1 cellular context compared by ENCODE assay signal in the genomic region with DNA sequence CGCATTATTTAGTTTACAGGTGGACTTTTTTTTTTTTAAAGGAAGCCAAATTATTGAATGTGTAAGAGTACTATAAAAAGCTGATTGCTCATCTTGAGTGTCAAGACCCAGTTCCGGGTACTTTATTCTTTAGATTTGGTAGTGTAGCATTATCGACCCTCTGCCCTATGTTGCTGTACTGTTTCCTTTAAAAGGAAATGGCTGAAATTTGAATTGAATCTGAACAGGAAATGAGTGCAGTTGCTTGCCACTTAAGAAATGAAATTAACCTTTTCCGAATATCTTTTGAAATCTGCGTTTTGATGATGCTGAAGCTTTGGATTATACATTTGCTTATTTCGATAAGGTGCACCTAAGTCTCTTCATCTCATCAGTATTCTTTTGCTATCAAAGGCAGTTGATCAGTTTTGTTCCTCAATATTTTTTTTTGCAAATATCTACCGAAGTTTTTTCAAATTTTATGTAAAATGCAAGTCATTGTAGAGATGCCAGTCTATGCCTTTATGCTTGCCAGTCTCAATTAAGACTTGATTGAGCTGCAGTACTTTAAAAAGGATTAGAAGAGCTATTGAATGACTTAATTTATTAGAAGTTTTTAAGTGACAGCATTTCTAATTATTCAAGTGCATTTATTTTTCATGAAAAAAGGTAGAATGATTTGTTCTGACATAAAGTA.
TF ChIP-seq lines count a peak whose summit lies in the region.

No MANE protein-coding gene starts in this region.

TF ChIP-seq in H1, 55 proteins besides CTCF, POLR2A, EP300 and RAD21:
- TF ChIP-seq POLR2AphosphoS5 (IDR thresholded peaks at IDR 0.05; ENCODE audit: low read depth, low read length): no peak
- TF ChIP-seq CREB1 (IDR thresholded peaks at IDR 0.05): no peak
- no peak for TF ChIP-seq SRF (IDR thresholded peaks at IDR 0.05; ENCODE audit: low read depth, low read length)
- TF ChIP-seq NRF1 (IDR thresholded peaks at IDR 0.05; ENCODE audit: low read depth, low read length): no peak
- no peak for TF ChIP-seq BRCA1 (IDR thresholded peaks at IDR 0.05; ENCODE audit: low read depth, low read length)
- TF ChIP-seq, protein P1, sequence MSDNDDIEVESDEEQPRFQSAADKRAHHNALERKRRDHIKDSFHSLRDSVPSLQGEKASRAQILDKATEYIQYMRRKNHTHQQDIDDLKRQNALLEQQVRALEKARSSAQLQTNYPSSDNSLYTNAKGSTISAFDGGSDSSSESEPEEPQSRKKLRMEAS (IDR thresholded peaks at IDR 0.05): no peak
- no peak for TF ChIP-seq CEBPB (IDR thresholded peaks at IDR 0.05; ENCODE audit: low read depth, low read length)
- TF ChIP-seq CBX5 (IDR thresholded peaks at IDR 0.05; ENCODE audit: low read depth, low read length): no peak
- no peak for TF ChIP-seq SP4 (IDR thresholded peaks at IDR 0.05; ENCODE audit: low read length)
- TF ChIP-seq POU5F1 (IDR thresholded peaks at IDR 0.05; ENCODE audit: low read depth, low read length): no peak
- no peak for TF ChIP-seq HDAC6 (IDR thresholded peaks at IDR 0.05; ENCODE audit: low read depth, low read length)
- TF ChIP-seq KDM5A (IDR thresholded peaks at IDR 0.05; ENCODE audit: low read length): no peak
